In the genomic region with DNA sequence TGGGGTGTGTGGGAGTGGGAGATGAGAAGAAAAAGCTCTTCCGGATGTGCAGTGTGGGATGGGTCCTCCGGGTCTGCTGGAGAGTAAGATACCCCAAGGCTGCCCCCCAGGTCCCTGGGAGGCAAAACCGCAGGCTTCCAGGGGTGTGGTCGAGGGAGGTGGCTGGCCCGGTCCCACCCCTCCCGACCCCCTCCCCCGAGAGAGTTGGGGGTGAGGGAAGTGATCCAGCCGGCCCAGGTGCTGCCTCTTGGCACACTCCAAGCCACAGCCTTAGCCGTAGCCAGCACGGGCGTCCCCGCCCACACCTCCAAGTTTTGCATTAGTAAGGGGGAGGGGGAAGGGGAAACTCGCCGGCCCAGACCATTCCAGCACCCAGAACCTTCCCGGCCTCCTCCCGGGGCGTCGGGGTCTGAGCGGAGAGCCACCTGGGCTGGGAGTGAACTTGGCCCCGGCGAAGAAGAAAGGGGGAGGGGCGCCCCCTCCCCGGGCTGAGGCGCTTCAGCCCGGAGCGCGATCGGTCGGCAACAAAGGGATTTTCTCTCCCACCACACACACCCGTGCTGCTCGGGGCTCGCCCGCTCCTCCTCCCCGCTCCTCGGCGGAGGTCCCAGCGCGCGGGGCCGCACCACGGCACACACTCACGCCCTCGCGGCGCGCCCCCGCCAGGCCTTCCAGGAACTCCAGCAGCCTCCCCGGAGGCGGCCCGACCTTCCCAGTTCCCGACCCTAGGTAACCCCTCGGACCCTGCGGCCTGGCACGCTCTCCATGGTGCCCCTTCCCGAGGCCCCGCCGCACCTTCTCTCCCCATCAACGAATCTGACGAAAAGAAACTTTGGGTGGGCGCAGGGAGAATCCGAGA, we compare ENCODE assay signal across 1 cellular context.
TF ChIP-seq lines count a peak whose summit lies in the region.

No MANE protein-coding gene starts in this region.

TF ChIP-seq in SK-N-SH, 30 proteins besides CTCF, POLR2A, EP300 and RAD21 (continued from another document):
- TF ChIP-seq, protein P1, sequence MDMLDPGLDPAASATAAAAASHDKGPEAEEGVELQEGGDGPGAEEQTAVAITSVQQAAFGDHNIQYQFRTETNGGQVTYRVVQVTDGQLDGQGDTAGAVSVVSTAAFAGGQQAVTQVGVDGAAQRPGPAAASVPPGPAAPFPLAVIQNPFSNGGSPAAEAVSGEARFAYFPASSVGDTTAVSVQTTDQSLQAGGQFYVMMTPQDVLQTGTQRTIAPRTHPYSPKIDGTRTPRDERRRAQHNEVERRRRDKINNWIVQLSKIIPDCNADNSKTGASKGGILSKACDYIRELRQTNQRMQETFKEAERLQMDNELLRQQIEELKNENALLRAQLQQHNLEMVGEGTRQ (IDR thresholded peaks at IDR 0.05; ENCODE audit: borderline replicate concordance, low read depth, low read length): no peak
- TF ChIP-seq SIN3A (IDR thresholded peaks at IDR 0.05; ENCODE audit: borderline replicate concordance, low read depth, low read length): no peak
- no peak for TF ChIP-seq GABPA (IDR thresholded peaks at IDR 0.05; ENCODE audit: low read depth)
- TF ChIP-seq POLR2AphosphoS5 (IDR thresholded peaks at IDR 0.05; ENCODE audit: low read depth, low read length): no peak
- TF ChIP-seq FOSL2 (IDR thresholded peaks at IDR 0.05; ENCODE audit: borderline replicate concordance, low read depth): no peak
- TF ChIP-seq MXI1 (IDR thresholded peaks at IDR 0.05; ENCODE audit: low read depth, low read length): no peak
- no peak for TF ChIP-seq GATA2 (CRISPR knock-in tag; IDR thresholded peaks at IDR 0.05)
- no peak for TF ChIP-seq RFX5 (IDR thresholded peaks at IDR 0.05; ENCODE audit: low read length)
- TF ChIP-seq, protein P2, sequence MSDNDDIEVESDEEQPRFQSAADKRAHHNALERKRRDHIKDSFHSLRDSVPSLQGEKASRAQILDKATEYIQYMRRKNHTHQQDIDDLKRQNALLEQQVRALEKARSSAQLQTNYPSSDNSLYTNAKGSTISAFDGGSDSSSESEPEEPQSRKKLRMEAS (IDR thresholded peaks at IDR 0.05; ENCODE audit: low read depth): no peak
- no peak for TF ChIP-seq FOXJ3 (CRISPR knock-in tag; IDR thresholded peaks at IDR 0.05)
- TF ChIP-seq, protein P3, sequence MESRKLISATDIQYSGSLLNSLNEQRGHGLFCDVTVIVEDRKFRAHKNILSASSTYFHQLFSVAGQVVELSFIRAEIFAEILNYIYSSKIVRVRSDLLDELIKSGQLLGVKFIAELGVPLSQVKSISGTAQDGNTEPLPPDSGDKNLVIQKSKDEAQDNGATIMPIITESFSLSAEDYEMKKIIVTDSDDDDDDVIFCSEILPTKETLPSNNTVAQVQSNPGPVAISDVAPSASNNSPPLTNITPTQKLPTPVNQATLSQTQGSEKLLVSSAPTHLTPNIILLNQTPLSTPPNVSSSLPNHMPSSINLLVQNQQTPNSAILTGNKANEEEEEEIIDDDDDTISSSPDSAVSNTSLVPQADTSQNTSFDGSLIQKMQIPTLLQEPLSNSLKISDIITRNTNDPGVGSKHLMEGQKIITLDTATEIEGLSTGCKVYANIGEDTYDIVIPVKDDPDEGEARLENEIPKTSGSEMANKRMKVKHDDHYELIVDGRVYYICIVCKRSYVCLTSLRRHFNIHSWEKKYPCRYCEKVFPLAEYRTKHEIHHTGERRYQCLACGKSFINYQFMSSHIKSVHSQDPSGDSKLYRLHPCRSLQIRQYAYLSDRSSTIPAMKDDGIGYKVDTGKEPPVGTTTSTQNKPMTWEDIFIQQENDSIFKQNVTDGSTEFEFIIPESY (IDR thresholded peaks at IDR 0.05; ENCODE audit: borderline replicate concordance, low read depth): no peak
- TF ChIP-seq, protein P4, sequence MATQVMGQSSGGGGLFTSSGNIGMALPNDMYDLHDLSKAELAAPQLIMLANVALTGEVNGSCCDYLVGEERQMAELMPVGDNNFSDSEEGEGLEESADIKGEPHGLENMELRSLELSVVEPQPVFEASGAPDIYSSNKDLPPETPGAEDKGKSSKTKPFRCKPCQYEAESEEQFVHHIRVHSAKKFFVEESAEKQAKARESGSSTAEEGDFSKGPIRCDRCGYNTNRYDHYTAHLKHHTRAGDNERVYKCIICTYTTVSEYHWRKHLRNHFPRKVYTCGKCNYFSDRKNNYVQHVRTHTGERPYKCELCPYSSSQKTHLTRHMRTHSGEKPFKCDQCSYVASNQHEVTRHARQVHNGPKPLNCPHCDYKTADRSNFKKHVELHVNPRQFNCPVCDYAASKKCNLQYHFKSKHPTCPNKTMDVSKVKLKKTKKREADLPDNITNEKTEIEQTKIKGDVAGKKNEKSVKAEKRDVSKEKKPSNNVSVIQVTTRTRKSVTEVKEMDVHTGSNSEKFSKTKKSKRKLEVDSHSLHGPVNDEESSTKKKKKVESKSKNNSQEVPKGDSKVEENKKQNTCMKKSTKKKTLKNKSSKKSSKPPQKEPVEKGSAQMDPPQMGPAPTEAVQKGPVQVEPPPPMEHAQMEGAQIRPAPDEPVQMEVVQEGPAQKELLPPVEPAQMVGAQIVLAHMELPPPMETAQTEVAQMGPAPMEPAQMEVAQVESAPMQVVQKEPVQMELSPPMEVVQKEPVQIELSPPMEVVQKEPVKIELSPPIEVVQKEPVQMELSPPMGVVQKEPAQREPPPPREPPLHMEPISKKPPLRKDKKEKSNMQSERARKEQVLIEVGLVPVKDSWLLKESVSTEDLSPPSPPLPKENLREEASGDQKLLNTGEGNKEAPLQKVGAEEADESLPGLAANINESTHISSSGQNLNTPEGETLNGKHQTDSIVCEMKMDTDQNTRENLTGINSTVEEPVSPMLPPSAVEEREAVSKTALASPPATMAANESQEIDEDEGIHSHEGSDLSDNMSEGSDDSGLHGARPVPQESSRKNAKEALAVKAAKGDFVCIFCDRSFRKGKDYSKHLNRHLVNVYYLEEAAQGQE (IDR thresholded peaks at IDR 0.05; ENCODE audit: low read depth, low read length): no peak
- no peak for TF ChIP-seq NFIC (IDR thresholded peaks at IDR 0.05; ENCODE audit: borderline replicate concordance)
- no peak for TF ChIP-seq YY1 (IDR thresholded peaks at IDR 0.05; ENCODE audit: low read depth)
- TF ChIP-seq CHD2 (IDR thresholded peaks at IDR 0.05; ENCODE audit: low read length, partially characterized antibody): no peak
- no peak for TF ChIP-seq FOXM1 (IDR thresholded peaks at IDR 0.05; ENCODE audit: low read depth)
- TF ChIP-seq, protein P5, sequence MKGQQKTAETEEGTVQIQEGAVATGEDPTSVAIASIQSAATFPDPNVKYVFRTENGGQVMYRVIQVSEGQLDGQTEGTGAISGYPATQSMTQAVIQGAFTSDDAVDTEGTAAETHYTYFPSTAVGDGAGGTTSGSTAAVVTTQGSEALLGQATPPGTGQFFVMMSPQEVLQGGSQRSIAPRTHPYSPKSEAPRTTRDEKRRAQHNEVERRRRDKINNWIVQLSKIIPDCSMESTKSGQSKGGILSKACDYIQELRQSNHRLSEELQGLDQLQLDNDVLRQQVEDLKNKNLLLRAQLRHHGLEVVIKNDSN (IDR thresholded peaks at IDR 0.05; ENCODE audit: borderline replicate concordance, low read depth): no peak
- TF ChIP-seq, protein P6, sequence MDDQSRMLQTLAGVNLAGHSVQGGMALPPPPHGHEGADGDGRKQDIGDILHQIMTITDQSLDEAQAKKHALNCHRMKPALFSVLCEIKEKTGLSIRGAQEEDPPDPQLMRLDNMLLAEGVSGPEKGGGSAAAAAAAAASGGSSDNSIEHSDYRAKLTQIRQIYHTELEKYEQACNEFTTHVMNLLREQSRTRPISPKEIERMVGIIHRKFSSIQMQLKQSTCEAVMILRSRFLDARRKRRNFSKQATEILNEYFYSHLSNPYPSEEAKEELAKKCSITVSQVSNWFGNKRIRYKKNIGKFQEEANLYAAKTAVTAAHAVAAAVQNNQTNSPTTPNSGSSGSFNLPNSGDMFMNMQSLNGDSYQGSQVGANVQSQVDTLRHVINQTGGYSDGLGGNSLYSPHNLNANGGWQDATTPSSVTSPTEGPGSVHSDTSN (IDR thresholded peaks at IDR 0.05): no peak
- no peak for TF ChIP-seq SMC3 (IDR thresholded peaks at IDR 0.05; ENCODE audit: low read depth, low read length)
